ENCODE assay signal across 8 cellular contexts in the genomic region with DNA sequence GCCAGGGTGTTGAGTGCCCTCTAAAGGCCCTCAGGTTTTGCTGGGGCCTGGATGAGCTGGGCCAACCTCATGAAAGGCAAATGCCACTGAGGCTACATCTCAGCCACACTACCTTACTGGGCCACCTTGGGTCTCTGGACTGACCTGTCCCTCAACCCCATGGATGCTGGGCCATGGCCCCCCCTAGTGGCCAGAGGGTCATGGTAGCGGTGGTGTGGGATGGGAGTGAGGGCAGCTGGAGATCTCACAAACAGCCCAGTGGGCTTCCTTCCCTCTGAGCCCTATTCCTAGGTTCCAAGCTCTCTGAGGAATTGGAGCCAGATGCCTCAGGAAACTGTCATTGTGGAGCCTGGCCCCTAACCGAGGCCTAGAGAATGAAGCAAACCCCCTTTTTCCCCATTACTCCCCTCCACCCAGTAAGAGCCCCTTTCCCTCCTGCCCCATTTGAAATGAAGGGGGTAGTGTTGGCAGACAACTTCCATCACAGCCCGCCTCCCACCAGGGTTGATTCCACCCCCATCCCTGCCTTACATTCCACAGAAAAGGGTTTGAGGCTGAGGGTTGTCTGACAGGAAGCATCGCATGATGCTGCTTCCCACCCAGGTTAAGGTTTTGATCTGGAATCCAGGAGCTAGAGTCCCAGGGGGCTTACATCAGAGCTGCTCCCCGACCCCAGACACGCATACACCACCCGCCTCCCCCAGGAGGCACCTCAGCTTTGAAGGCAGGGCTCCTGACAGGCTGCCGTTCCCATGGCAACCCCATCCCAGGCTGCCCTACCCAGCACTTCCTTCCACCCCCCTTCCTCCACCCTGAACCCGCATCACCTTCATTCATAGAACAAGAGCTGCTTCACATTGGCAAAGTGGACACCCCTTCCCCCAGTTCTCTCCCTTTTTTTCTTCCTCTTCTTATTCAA.
A peak's percentile ranks its signal among the peaks of the same experiment; 100 is the strongest.
DNase-seq lines count a peak whose midpoint lies in the region; ATAC-seq and TF ChIP-seq lines count a peak whose summit lies in the region.

No MANE protein-coding gene starts in this region.

- H3K27ac ChIP-seq in BLaER1 treated with 17β-estradiol and CSF1 and Interleukin-3, amounts not matched to agents 10 nM and 100 nM, result no peak overlapping the region
- H3K27ac ChIP-seq in GM23338 (ENCODE audit: low read depth), result no peak overlapping the region
- no peak overlapping the region for H3K27ac ChIP-seq in adrenal gland

- TF ChIP-seq CTCF in GM23338 (conservative IDR thresholded peaks at IDR 0.05; ENCODE audit: low read depth in 2 of 2) (peak; percentile 85 to 99), adrenal gland (IDR thresholded peaks at IDR 0.05) (peak; percentile 7 to 53 (median 40))

- H3K4me3 ChIP-seq in BLaER1 treated with 17β-estradiol and CSF1 and Interleukin-3, amounts not matched to agents 10 nM and 100 nM, result no peak overlapping the region
- H3K4me3 ChIP-seq in GM23338 (no peak overlapping the region), adrenal gland (no peak overlapping the region)

- H3F3A ChIP-seq in GM23338 (replicated peaks; ENCODE audit: low read depth), result peaks cover 32% of the 10 kb centered on the region

- no peaks in the 10 kb centered on the region for H3K9me2 ChIP-seq in GM23338 (ENCODE audit: insufficient read depth)

- no peaks in the 10 kb centered on the region for H3K79me2 ChIP-seq in GM23338 (replicated peaks; ENCODE audit: insufficient read depth)

- H2AFZ ChIP-seq in GM23338, result no peak overlapping the region

- DNase-seq in GM23338 (ENCODE audit: low spot score) (peak; percentile 85), SHP77 treated with DMSO at 0.1 percent for 48 hours (lab: John Stamatoyannopoulos, UW) (peak; percentile 38), adrenal gland (peak in 6 of 7 donors; percentile 32 to 77 (median 46)), iPS-NIHi11 (ENCODE audit: low spot score) (peak; percentile 80)
- peak; percentile 48 to 52 for DNase-seq in stimulated activated CD4-positive, alpha-beta T cell treated with anti-CD3 and anti-CD28 coated beads, Interleukin-2, amount 100 ng/mL, for 48 hours

- ATAC-seq in GM23338, result peak; percentile 38
- ATAC-seq in GM18520 (IDR thresholded peaks at IDR 0.05; ENCODE audit: unreplicated experiment), result no peak
- no peak for ATAC-seq in HG02610 (IDR thresholded peaks at IDR 0.05; ENCODE audit: unreplicated experiment)

- no peak for TF ChIP-seq POLR2A in adrenal gland (IDR thresholded peaks at IDR 0.05)

- H3K27me3 ChIP-seq in BLaER1 treated with 17β-estradiol and CSF1 and Interleukin-3, amounts not matched to agents 10 nM and 100 nM, result no peaks in the 10 kb centered on the region
- H3K27me3 ChIP-seq in GM23338 (ENCODE audit: insufficient read depth) (no peaks in the 10 kb centered on the region), adrenal gland (no peaks in the 10 kb centered on the region)

- no peaks in the 10 kb centered on the region for H3K36me3 ChIP-seq in BLaER1 treated with 17β-estradiol and CSF1 and Interleukin-3, amounts not matched to agents 10 nM and 100 nM
- no peaks in the 10 kb centered on the region for H3K36me3 ChIP-seq in GM23338 (ENCODE audit: insufficient read depth)
- H3K36me3 ChIP-seq in adrenal gland (replicated peaks in 1 of 2), result no peaks in the 10 kb centered on the region

- peaks cover 0 to 17% (median 12%) of the 10 kb centered on the region in 10 experiments; a peak in 15 of 20 replicates for H3K4me1 ChIP-seq in BLaER1 treated with 17β-estradiol and CSF1 and Interleukin-3, amounts not matched to agents 10 nM and 100 nM
- H3K4me1 ChIP-seq in GM23338 (ENCODE audit: insufficient read depth), result peaks cover 72% of the 10 kb centered on the region
- H3K4me1 ChIP-seq in adrenal gland (replicated peaks in 1 of 2), result no peaks in the 10 kb centered on the region

- intact Hi-C loops in adrenal gland (cut with DNase I), result loop anchor here in 1 of 2 donors (10.0 kb wide), 1 partner anchor 110 kb away; no protein-coding TSS in a partner anchor

- no peaks in the 10 kb centered on the region; a peak in 1 of 22 replicates for H4K20me1 ChIP-seq in BLaER1 treated with 17β-estradiol and CSF1 and Interleukin-3, amounts not matched to agents 10 nM and 100 nM
- H4K20me1 ChIP-seq in GM23338 (replicated peaks; ENCODE audit: insufficient read depth), result no peaks in the 10 kb centered on the region

- H3K27me3 Mint-ChIP-seq in GM23338 (ENCODE audit: insufficient read depth, low read depth, poor library complexity), result peaks cover 29% of the 10 kb centered on the region

- H3K4me3 Mint-ChIP-seq in GM23338, result no peak overlapping the region; the same call in 2 of the 3 replicates

- 59 to 65% (median 61%) methylated on average over 7 to 9 of the region's 9 CpGs for WGBS in adrenal gland, 4 donors

- 0 out of 3 replicates have a peak, but pooled peaks cover 3% of the 10 kb centered on the region for H3K36me3 Mint-ChIP-seq in GM23338 (ENCODE audit: low read depth)

- H3K27ac Mint-ChIP-seq in GM23338, result peak overlapping the region; percentile 75; the same call in 1 of the 2 replicates

- no peak overlapping the region; a peak in 1 of 22 replicates for H3K9ac ChIP-seq in BLaER1 treated with 17β-estradiol and CSF1 and Interleukin-3, amounts not matched to agents 10 nM and 100 nM

- H3K9me3 ChIP-seq in BLaER1 treated with 17β-estradiol and CSF1 and Interleukin-3, amounts not matched to agents 10 nM and 100 nM (replicated peaks in 1 of 11), result no peaks in the 10 kb centered on the region
- no peaks in the 10 kb centered on the region for H3K9me3 ChIP-seq in adrenal gland (replicated peaks in 1 of 3)

- peaks cover 6% of the 10 kb centered on the region; the same call in 1 of the 3 replicates for H3K9me3 Mint-ChIP-seq in GM23338

- H3K4me1 Mint-ChIP-seq in GM23338, result peaks cover 71% of the 10 kb centered on the region

- peak overlapping the region in 7 of 11 experiments; percentile 12 to 67 (median 52); a peak in 14 of 22 replicates for H3K4me2 ChIP-seq in BLaER1 treated with 17β-estradiol and CSF1 and Interleukin-3, amounts not matched to agents 10 nM and 100 nM
- H3K4me2 ChIP-seq in GM23338, result peak overlapping the region; percentile 73

TF ChIP-seq in GM23338, 12 proteins besides CTCF, POLR2A, EP300 and RAD21:
- no peak for TF ChIP-seq ZNF331 (CRISPR knock-in tag; IDR thresholded peaks at IDR 0.05; ENCODE audit: low read depth)
